Comparison of ENCODE assay signal across 1 cellular context in genomic region chr5:150140830-150141229, GRCh38.
A peak's percentile ranks its signal among the peaks of the same experiment; 100 is the strongest.
TF ChIP-seq lines count a peak whose summit lies in the region.

No MANE protein-coding gene starts in this region.

TF ChIP-seq in SK-N-SH, 30 proteins besides CTCF, POLR2A, EP300 and RAD21 (continued from another document):
- TF ChIP-seq IRF3 (IDR thresholded peaks at IDR 0.05; ENCODE audit: low read depth, low read length) (no peak), NFIC (IDR thresholded peaks at IDR 0.05; ENCODE audit: borderline replicate concordance) (no peak), ZBTB33 (IDR thresholded peaks at IDR 0.05; ENCODE audit: borderline replicate concordance, low read depth) (no peak), GATA2 (CRISPR knock-in tag; IDR thresholded peaks at IDR 0.05) (peak; percentile 69), MXI1 (IDR thresholded peaks at IDR 0.05; ENCODE audit: low read depth, low read length) (peak; percentile 92; the same call in 1 of the 2 replicates), FOXJ3 (CRISPR knock-in tag; IDR thresholded peaks at IDR 0.05) (peak; percentile 90), RCOR1 (IDR thresholded peaks at IDR 0.05; ENCODE audit: low read length) (peak; percentile 43; the same call in 1 of the 2 replicates)
